Comparison of ENCODE assay signal across 8 cellular contexts in genomic region chr9:89400398-89401116, GRCh38.
DNase-seq lines count a peak whose midpoint lies in the region; ATAC-seq, FAIRE-seq and TF ChIP-seq lines count a peak whose summit lies in the region.

No MANE protein-coding gene starts in this region.

- ATAC-seq in GM21381 (IDR thresholded peaks at IDR 0.05; ENCODE audit: unreplicated experiment) (peak; percentile 63), HG03565 (IDR thresholded peaks at IDR 0.05; ENCODE audit: unreplicated experiment) (peak; percentile 73)

- peak; percentile 92 for FAIRE-seq in GM12892 (lab: Jason Lieb, UNC)

- DNase-seq in GM12892 (ENCODE audit: insufficient read length) (no peak), globus pallidus (ENCODE audit: low spot score) (peak; percentile 59), activated gamma-delta T cell (lab: John Stamatoyannopoulos, UW) (no peak), NCI-H2227 treated with DMSO at 0.1 percent for 48 hours (lab: John Stamatoyannopoulos, UW) (no peak), NCI-H510A (lab: John Stamatoyannopoulos, UW) (no peak), NCI-H526 (lab: John Stamatoyannopoulos, UW) (no peak)

- no peak for TF ChIP-seq POLR2A in GM12892 (IDR thresholded peaks at IDR 0.05; ENCODE audit: low read depth, low read length)
